In genomic region chr9:75200892-75201470, GRCh38 we compare ENCODE assay signal across 8 cellular contexts.
DNase-seq lines count a peak whose midpoint lies in the region; ATAC-seq and TF ChIP-seq lines count a peak whose summit lies in the region.

No MANE protein-coding gene starts in this region.

- in situ Hi-C loops in HAP-1 (cut with MboI; ENCODE audit: low sequenced_read_pairs): no loop called here

- no peak overlapping the region for H3K4me3 ChIP-seq in HAP-1
- no peak overlapping the region for H3K4me3 ChIP-seq in breast epithelium
- no peak overlapping the region for H3K4me3 ChIP-seq in lower lobe of right lung

- H3K4me1 ChIP-seq in HAP-1 (no peaks in the 10 kb centered on the region), breast epithelium (no peaks in the 10 kb centered on the region), lower lobe of right lung (no peaks in the 10 kb centered on the region)

- H3K27me3 ChIP-seq in HAP-1 (ENCODE audit: low read depth) (peaks cover 8% of the 10 kb centered on the region), breast epithelium (no peaks in the 10 kb centered on the region), lower lobe of right lung (ENCODE audit: low read depth) (no peaks in the 10 kb centered on the region)

- ATAC-seq in lower lobe of right lung (peak in 1 of 2 donors; percentile 74), HG03460 (IDR thresholded peaks at IDR 0.05; ENCODE audit: unreplicated experiment) (no peak)

- H3K36me3 ChIP-seq in HAP-1 (replicated peaks): no peaks in the 10 kb centered on the region
- H3K36me3 ChIP-seq in breast epithelium: no peaks in the 10 kb centered on the region
- H3K36me3 ChIP-seq in lower lobe of right lung: no peaks in the 10 kb centered on the region

- intact Hi-C loops in breast epithelium (cut with DNase I; ENCODE audit: low total_unique reads): no loop called here
- intact Hi-C loops in lower lobe of right lung (cut with DNase I): no loop called here

- TF ChIP-seq POLR2A in breast epithelium (IDR thresholded peaks at IDR 0.05): no peak

- DNase-seq in COR-L47 (lab: John Stamatoyannopoulos, UW) (peak; percentile 32), HAP-1 (ENCODE audit: low spot score in 2 of 2) (peak; percentile 32 to 55), NCI-H748 treated with DMSO at 0.1 percent for 48 hours (lab: John Stamatoyannopoulos, UW) (peak; percentile 21), breast epithelium (ENCODE audit: low spot score in 2 of 2) (no peak), lower lobe of right lung (no peak), activated gamma-delta T cell treated with Interleukin-2 at 50 U/mL for 16 hours (no peak)
- DNase-seq in activated naive CD4-positive, alpha-beta T cell treated with Interleukin-2 at 50 U/mL for 16 hours: no peak

- no peak overlapping the region for H3K27ac ChIP-seq in breast epithelium
- no peak overlapping the region for H3K27ac ChIP-seq in lower lobe of right lung

- no peaks in the 10 kb centered on the region for H3K9me3 ChIP-seq in HAP-1
- H3K9me3 ChIP-seq in breast epithelium: no peaks in the 10 kb centered on the region
- H3K9me3 ChIP-seq in lower lobe of right lung: no peaks in the 10 kb centered on the region

- peak; percentile 51 to 71 (median 69) for TF ChIP-seq CTCF in breast epithelium (IDR thresholded peaks at IDR 0.05)
- TF ChIP-seq CTCF in lower lobe of right lung (IDR thresholded peaks at IDR 0.05): peak; percentile 73

Comparison
In these comparisons a context has a peak if more than half of its experiments do, and no peak if none do; other contexts are left out.
1. DNase-seq: peak in COR-L47 (single experiment), HAP-1 (2 of 2) and NCI-H748 treated with DMSO at 0.1 percent for 48 hours (single experiment); none in breast epithelium (0 of 2), lower lobe of right lung (single experiment), activated gamma-delta T cell treated with Interleukin-2 at 50 U/mL for 16 hours (single experiment) and activated naive CD4-positive, alpha-beta T cell treated with Interleukin-2 at 50 U/mL for 16 hours (single experiment).